Comparison of ENCODE assay signal across 9 cellular contexts in the genomic region with DNA sequence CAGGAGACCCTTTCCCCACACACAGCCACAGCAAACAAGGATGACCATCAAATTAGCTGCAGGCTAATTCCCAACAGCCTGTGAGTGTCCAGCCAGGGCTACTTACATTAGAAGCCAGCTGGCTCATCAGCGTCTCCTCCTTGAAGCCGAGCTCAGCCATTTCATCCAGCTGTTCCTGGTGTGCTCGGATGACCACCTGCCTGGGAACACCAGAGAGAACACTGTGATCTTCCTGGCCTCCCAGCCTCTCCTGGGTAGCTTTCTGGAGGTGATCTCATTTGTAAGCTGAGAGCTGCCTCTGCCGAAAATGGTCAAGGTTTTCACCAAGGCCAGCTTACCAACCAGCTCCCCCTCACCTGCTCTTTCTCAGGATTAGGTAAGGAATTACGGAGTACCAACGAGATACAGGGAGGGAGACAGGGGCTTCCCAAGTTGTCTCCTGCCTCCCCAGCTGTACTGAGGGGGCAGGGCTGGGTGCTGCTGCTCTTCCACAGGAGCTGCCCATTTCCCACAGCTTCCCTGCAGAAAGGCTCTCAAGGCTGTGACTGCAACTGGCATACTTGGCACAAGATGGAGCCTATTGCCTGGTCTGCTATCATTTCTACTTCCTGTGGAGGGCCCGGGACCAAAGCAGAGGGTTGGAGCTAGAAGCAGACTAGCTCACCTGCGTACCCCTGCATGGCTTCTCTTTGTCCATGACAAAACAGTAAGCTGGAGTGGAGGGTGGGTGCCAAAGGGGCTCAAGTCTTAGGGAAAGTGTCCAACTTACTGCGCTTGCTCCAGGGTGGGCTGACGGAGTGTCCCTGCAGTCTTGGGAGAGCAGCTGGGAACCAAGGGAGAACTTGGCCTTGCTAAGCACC.
DNase-seq lines count a peak whose midpoint lies in the region; ATAC-seq and TF ChIP-seq lines count a peak whose summit lies in the region.
"Had no signal": no experiment of that assay in that cellular context is flagged by ENCODE, and none has a peak within 500 bp of the region (broad histone marks: within the 10 kb centered on the region; RNA-seq: fewer than 3 reads in every experiment).

No MANE protein-coding gene starts in this region.

- H3K27ac ChIP-seq in SJSA1: peak overlapping the region; percentile 47
- H3K27ac ChIP-seq in esophagus squamous epithelium: peak overlapping the region in 3 of 4 donors; percentile 72 to 77 (median 75)

- no peak for TF ChIP-seq CTCF in esophagus squamous epithelium (IDR thresholded peaks at IDR 0.05)

- H3K36me3 ChIP-seq in SJSA1 (peaks cover 37% of the 10 kb centered on the region), esophagus squamous epithelium (peaks cover 11 to 52% (median 17%) of the 10 kb centered on the region in 3 donors), skeletal muscle satellite cell (ENCODE audit: insufficient read depth, low read length) (peaks cover 40% of the 10 kb centered on the region)

- H3K4me1 ChIP-seq in SJSA1 (replicated peaks) (peaks cover 16% of the 10 kb centered on the region), esophagus squamous epithelium (peaks cover 10 to 52% (median 27%) of the 10 kb centered on the region in 3 donors), skeletal muscle satellite cell (ENCODE audit: control insufficient read depth, insufficient read depth, low read length) (peaks cover 43% of the 10 kb centered on the region)

- TF ChIP-seq POLR2A in esophagus squamous epithelium (IDR thresholded peaks at IDR 0.05): no peak

- ATAC-seq in HG03460 (IDR thresholded peaks at IDR 0.05; ENCODE audit: unreplicated experiment): no peak

- H3K9me3 ChIP-seq in SJSA1 (replicated peaks): no peaks in the 10 kb centered on the region
- H3K9me3 ChIP-seq in esophagus squamous epithelium: no peaks in the 10 kb centered on the region
- H3K9me3 ChIP-seq in skeletal muscle satellite cell (replicated peaks; ENCODE audit: low read length): no peaks in the 10 kb centered on the region

- peak overlapping the region; percentile 56 for H3K9ac ChIP-seq in skeletal muscle satellite cell (ENCODE audit: low read depth, low read length)

- H3K4me3 ChIP-seq in SJSA1: no peak overlapping the region
- no peak overlapping the region for H3K4me3 ChIP-seq in esophagus squamous epithelium
- peak overlapping the region; percentile 27 for H3K4me3 ChIP-seq in skeletal muscle satellite cell (ENCODE audit: low read length)
- H3K4me3 ChIP-seq: lung had no signal

- H3K27me3 ChIP-seq in SJSA1 (replicated peaks) (no peaks in the 10 kb centered on the region), esophagus squamous epithelium (no peaks in the 10 kb centered on the region), skeletal muscle satellite cell (ENCODE audit: control insufficient read depth, insufficient read depth, low read length) (no peaks in the 10 kb centered on the region)

- H3K4me2 ChIP-seq in skeletal muscle satellite cell (ENCODE audit: low read length): peak overlapping the region; percentile 67

- intact Hi-C loops in esophagus squamous epithelium (cut with DNase I): no loop called here

- DNase-seq in ELR (ENCODE audit: low read depth) (peak; percentile 76), SJSA1 (ENCODE audit: low read depth in 1 of 2, low spot score in 2 of 2) (no peak), esophagus squamous epithelium (lab: John Stamatoyannopoulos, UW) (no peak), inferior parietal cortex (ENCODE audit: extremely low spot score) (no peak), glomerular visceral epithelial cell (ENCODE audit: extremely low spot score) (no peak), ecto neural progenitor cell (ENCODE audit: low spot score) (no peak)

- WGBS in esophagus squamous epithelium, 2 donors: 43 to 84% methylated on average over 3 to 7 of the region's 10 CpGs
